ENCODE assay signal across 1 cellular context in genomic region chr7:104415700-104416099, GRCh38.
TF ChIP-seq lines count a peak whose summit lies in the region.

No MANE protein-coding gene starts in this region.

TF ChIP-seq in WTC11, 78 proteins besides CTCF, POLR2A, EP300 and RAD21 (continued from another document):
- TF ChIP-seq ZNF425 (CRISPR knock-in tag; conservative IDR thresholded peaks at IDR 0.05) = no peak
- TF ChIP-seq SMAD4 (CRISPR knock-in tag; IDR thresholded peaks at IDR 0.05) = no peak
- TF ChIP-seq CREB1 (CRISPR knock-in tag; IDR thresholded peaks at IDR 0.05) = no peak
- TF ChIP-seq NFATC4 (CRISPR knock-in tag; IDR thresholded peaks at IDR 0.05) = no peak
- no peak for TF ChIP-seq ZNF121 (CRISPR knock-in tag; IDR thresholded peaks at IDR 0.05)
- no peak for TF ChIP-seq ZNF423 (CRISPR knock-in tag; IDR thresholded peaks at IDR 0.05)
- no peak for TF ChIP-seq MYBL2 (CRISPR knock-in tag; IDR thresholded peaks at IDR 0.05)
- no peak for TF ChIP-seq ETV6 (CRISPR knock-in tag; IDR thresholded peaks at IDR 0.05)
- TF ChIP-seq MAX (CRISPR knock-in tag; IDR thresholded peaks at IDR 0.05) = no peak
- TF ChIP-seq TP53 (CRISPR knock-in tag; IDR thresholded peaks at IDR 0.05) = no peak
